In the genomic region with DNA sequence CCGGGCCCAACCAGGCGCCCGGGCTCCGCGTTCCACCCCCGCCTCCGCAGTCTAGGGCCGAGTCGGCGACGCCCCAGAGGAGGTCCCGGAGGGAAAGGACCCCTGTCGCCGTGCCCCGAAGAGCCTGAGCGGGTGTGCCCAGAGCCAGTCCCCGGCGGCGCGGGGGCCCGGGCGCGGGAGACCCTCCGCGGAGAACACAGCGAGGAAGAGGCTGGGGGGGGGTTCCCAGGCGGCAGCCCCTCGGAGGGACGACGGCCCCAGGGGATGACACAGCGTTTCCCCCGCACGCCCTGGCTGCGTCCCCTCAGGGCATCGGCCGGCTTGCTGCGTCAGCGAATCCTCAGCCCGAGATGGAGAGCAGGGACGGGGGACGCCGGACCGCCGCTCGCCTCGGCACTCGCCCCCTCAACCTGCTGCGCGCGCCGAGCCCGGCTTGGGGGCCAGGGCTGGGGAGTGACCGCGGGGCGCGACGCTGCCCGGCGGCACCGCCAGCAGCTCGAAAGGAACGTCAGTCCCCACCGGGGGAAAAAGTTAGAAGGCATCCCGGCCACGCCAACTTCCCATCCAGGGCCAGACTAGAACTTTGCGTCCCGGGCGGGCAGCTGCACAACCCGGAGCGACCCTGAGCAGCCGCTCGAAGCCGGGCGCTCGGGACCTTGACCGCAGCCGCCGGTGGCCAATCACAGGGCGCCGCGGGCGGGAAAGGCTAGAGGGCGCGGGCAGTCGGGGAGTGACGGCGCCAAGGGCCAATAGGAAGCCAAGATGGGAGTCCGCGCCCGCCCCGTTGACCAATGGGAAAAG, we compare ENCODE assay signal across 8 cellular contexts. TPM values are rescaled to one million over a fixed set of nuclear protein-coding genes. Genes with fewer than 3 reads are reported as not detected.
DNase-seq lines count a peak whose midpoint lies in the region; ATAC-seq and TF ChIP-seq lines count a peak whose summit lies in the region.

No MANE protein-coding gene starts in this region.

- under 1% methylated on average over 91 of the region's 91 CpGs for WGBS in liver

- no peaks in the 10 kb centered on the region for H3K9me3 ChIP-seq in liver (ENCODE audit: control insufficient read depth in 4 of 4, low read length in 3 of 4)

- peak in 9 of 14 donors; percentile 66 to 98 (median 96) for DNase-seq in C1 segment of cervical spinal cord (lab: John Stamatoyannopoulos, UW)
- DNase-seq in NCI-H526 treated with DMSO at 0.1 percent for 48 hours (lab: John Stamatoyannopoulos, UW): peak; percentile 88
- DNase-seq in activated CD4-positive, alpha-beta T cell treated with anti-CD3 and anti-CD28 coated beads, Interleukin-2, amount 50 U/mL, for 24 hours (ENCODE audit: low read depth in 1 of 2, low spot score in 1 of 2): peak; percentile 90 to 95
- DNase-seq in dermis blood vessel endothelial cell: peak; percentile 97
- peak; percentile 96 to 97 for DNase-seq in stimulated activated CD4-positive, alpha-beta T cell treated with anti-CD3 and anti-CD28 coated beads, Interleukin-2, amount 100 ng/mL, for 48 hours

- peaks cover 1 to 48% (median 38%) of the 10 kb centered on the region in 4 donors for H3K4me1 ChIP-seq in liver (ENCODE audit: control insufficient read depth in 4 of 4, insufficient read depth in 4 of 4, low read length in 3 of 4)

- peak overlapping the region; percentile 90 to 98 for H3K27ac ChIP-seq in liver (ENCODE audit: low read depth in 1 of 2, low read length in 2 of 2)

- peak overlapping the region; percentile 54 to 96 (median 89) for H3K4me3 ChIP-seq in liver (ENCODE audit: low read depth in 1 of 3, low read length in 3 of 3)

- peak overlapping the region; percentile 90 to 94 for H3K9ac ChIP-seq in liver (ENCODE audit: low read depth in 1 of 2, low read length in 2 of 2)

- peak in 1 of 2 donors; percentile 18 for TF ChIP-seq RAD21 in liver (IDR thresholded peaks at IDR 0.05)

- ATAC-seq in GM19395 (IDR thresholded peaks at IDR 0.05; ENCODE audit: unreplicated experiment) (peak; percentile 95), HG03521 (IDR thresholded peaks at IDR 0.05; ENCODE audit: unreplicated experiment) (peak; percentile 90)

- peak; percentile 22 for TF ChIP-seq CTCF in liver (IDR thresholded peaks at IDR 0.05; ENCODE audit: low read depth, low read length, missing input control)

- H3K36me3 ChIP-seq in liver (ENCODE audit: control insufficient read depth in 4 of 4, insufficient read depth in 3 of 4, low read depth in 1 of 4, low read length in 3 of 4): no peaks in the 10 kb centered on the region

- no peaks in the 10 kb centered on the region for H3K27me3 ChIP-seq in liver (ENCODE audit: control insufficient read depth in 4 of 4, insufficient read depth in 4 of 4, low read length in 3 of 4)

TF ChIP-seq in liver, 16 proteins besides CTCF, POLR2A, EP300 and RAD21:
- TF ChIP-seq EGR1 (IDR thresholded peaks at IDR 0.05; ENCODE audit: low read depth in 2 of 2): no peak
- TF ChIP-seq, protein P1, sequence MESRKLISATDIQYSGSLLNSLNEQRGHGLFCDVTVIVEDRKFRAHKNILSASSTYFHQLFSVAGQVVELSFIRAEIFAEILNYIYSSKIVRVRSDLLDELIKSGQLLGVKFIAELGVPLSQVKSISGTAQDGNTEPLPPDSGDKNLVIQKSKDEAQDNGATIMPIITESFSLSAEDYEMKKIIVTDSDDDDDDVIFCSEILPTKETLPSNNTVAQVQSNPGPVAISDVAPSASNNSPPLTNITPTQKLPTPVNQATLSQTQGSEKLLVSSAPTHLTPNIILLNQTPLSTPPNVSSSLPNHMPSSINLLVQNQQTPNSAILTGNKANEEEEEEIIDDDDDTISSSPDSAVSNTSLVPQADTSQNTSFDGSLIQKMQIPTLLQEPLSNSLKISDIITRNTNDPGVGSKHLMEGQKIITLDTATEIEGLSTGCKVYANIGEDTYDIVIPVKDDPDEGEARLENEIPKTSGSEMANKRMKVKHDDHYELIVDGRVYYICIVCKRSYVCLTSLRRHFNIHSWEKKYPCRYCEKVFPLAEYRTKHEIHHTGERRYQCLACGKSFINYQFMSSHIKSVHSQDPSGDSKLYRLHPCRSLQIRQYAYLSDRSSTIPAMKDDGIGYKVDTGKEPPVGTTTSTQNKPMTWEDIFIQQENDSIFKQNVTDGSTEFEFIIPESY (IDR thresholded peaks at IDR 0.05): no peak
- no peak for TF ChIP-seq YY1 (IDR thresholded peaks at IDR 0.05)
- TF ChIP-seq JUND (IDR thresholded peaks at IDR 0.05): no peak
- TF ChIP-seq SP1 (IDR thresholded peaks at IDR 0.05): peak; percentile 99
- TF ChIP-seq TAF1 (conservative IDR thresholded peaks at IDR 0.05): no peak
- TF ChIP-seq HNF4A (conservative IDR thresholded peaks at IDR 0.05): peak; percentile 26 to 35
- TF ChIP-seq NR2F2 (IDR thresholded peaks at IDR 0.05): no peak
TF ChIP-seq in liver: peak in this region for 2.

RNA-seq across cellular contexts. Expression of a gene that starts 0.7 kb away (rescaled TPM):
- total RNA-seq in dermis blood vessel endothelial cell (16.3 and 16.5 TPM in 2 replicates), liver (10 to 100 TPM; 23.3 to 58.2 TPM)
- polyA plus RNA-seq in liver: 10 to 100 TPM; 23.9 to 35.1 TPM

RNA-seq across cellular contexts. Expression of a gene that starts 41.9 kb away (rescaled TPM):
- 66.0 and 103 TPM in 2 replicates for total RNA-seq in dermis blood vessel endothelial cell
- total RNA-seq in liver: 1 to 10 TPM; 2.8 to 8.1 TPM
- 1 to 10 TPM; 4.1 to 6.8 TPM for polyA plus RNA-seq in liver

Comparison
In these comparisons a context has a peak if more than half of its experiments do, and no peak if none do; other contexts are left out.
1. Peak in every context shown above with its lines: DNase-seq, ATAC-seq, H3K4me3 ChIP-seq and H3K27ac ChIP-seq.